Comparison of ENCODE assay signal across 1 cellular context in the genomic region with DNA sequence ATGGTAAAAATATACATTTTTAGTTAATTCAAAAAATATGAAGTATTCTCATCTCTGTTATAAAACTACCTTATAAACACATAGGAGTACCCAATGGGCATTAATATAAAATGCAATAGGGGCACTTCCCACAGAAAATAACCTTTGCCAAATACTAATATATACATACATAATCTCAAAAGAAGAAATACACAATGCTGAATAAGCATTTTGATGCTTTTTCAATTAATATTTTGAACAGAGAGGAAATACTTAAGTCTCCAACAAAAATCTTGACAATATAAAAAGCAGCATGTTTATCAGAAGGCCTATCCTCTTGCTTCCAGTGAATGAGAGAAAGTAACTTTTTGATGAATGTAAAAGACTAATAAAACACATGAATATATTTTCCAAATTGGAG.
TF ChIP-seq lines count a peak whose summit lies in the region.

No MANE protein-coding gene starts in this region.

TF ChIP-seq in K562, 482 proteins besides CTCF, POLR2A, EP300 and RAD21 (continued from another document):
- TF ChIP-seq ZNF592 (IDR thresholded peaks at IDR 0.05) (no peak), ZBTB17 (CRISPR knock-in tag; IDR thresholded peaks at IDR 0.05) (no peak), ILF3 (IDR thresholded peaks at IDR 0.05; ENCODE audit: borderline replicate concordance) (no peak)
